1 cellular context compared by ENCODE assay signal in the genomic region with DNA sequence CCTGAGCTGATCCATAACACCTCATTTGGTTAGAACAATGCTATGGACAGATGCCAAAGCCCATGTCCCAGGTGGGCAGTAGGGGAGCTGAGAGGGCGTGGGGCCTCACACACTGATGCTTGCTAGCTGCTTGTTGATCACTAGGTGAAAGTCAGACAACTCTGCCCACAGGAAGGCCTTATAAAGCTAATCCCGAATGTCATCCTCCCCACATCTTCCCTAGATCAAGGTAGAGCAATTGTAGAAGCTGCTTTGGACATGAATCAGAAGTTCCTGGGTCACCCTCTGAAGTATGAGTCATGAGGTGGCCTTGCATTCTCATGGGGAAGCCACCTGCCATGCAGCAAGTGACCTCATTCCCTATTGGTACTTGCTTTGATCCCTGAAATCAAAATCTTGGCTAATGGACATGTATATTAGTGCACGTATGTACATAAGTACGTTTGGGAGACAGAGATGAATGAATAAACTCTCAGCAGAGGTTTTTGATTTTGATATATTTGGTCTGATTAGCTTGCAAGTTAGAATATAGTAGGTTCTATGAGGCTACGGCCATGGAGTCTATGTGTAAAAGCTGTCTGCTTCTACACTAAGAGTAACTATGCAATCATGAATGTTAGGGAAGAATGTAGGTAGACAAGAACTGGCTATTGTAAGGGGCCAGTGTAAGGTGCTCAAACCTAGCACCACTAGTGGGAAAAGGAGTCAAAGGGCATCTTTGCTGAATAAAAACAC.
A peak's percentile ranks its signal among the peaks of the same experiment; 100 is the strongest.
TF ChIP-seq lines count a peak whose summit lies in the region.

No MANE protein-coding gene starts in this region.

TF ChIP-seq in HepG2, 621 proteins besides CTCF, POLR2A, EP300 and RAD21 (continued from another document and continues in another):
- TF ChIP-seq ZBTB34 (CRISPR knock-in tag; IDR thresholded peaks at IDR 0.05) (no peak), ZNF333 (CRISPR knock-in tag; IDR thresholded peaks at IDR 0.05; ENCODE audit: borderline replicate concordance) (no peak), FOXK1 (CRISPR knock-in tag; IDR thresholded peaks at IDR 0.05; ENCODE audit: borderline replicate concordance, low read depth) (no peak), ZNF775 (CRISPR knock-in tag; IDR thresholded peaks at IDR 0.05; ENCODE audit: borderline replicate concordance) (no peak), ZBTB26 (CRISPR knock-in tag; IDR thresholded peaks at IDR 0.05; ENCODE audit: borderline replicate concordance) (no peak), MIXL1 (CRISPR knock-in tag; IDR thresholded peaks at IDR 0.05) (0 out of 2 replicates have a peak, but pooled peaks have one; percentile 35), HNF1B (CRISPR knock-in tag; IDR thresholded peaks at IDR 0.05) (peak; percentile 62; the same call in 1 of the 2 replicates), ZNF761 (CRISPR knock-in tag; conservative IDR thresholded peaks at IDR 0.05) (no peak), CREM (IDR thresholded peaks at IDR 0.05) (peak; percentile 25; the same call in 1 of the 2 replicates), CREM (CRISPR knock-in tag; IDR thresholded peaks at IDR 0.05) (no peak), HNRNPK (IDR thresholded peaks at IDR 0.05; ENCODE audit: low read depth, low read length, poor library complexity, severe bottlenecking) (no peak), SALL1 (CRISPR knock-in tag; IDR thresholded peaks at IDR 0.05) (peak; percentile 46; the same call in 1 of the 2 replicates), THAP7 (CRISPR knock-in tag; IDR thresholded peaks at IDR 0.05) (no peak), ZNF660 (CRISPR knock-in tag; IDR thresholded peaks at IDR 0.05; ENCODE audit: borderline replicate concordance, low read depth) (no peak), NKX3-1 (CRISPR knock-in tag; IDR thresholded peaks at IDR 0.05) (no peak), SRSF4 (IDR thresholded peaks at IDR 0.05; ENCODE audit: low read depth, low read length, poor library complexity, severe bottlenecking) (no peak), ZNF20 (CRISPR knock-in tag; IDR thresholded peaks at IDR 0.05) (no peak), ZBTB46 (CRISPR knock-in tag; IDR thresholded peaks at IDR 0.05; ENCODE audit: borderline replicate concordance) (no peak), ZBTB43 (CRISPR knock-in tag; conservative IDR thresholded peaks at IDR 0.05) (0 out of 2 replicates have a peak, but pooled peaks have one; percentile 27), HDAC6 (IDR thresholded peaks at IDR 0.05; ENCODE audit: low read depth, low read length) (no peak), ATF1 (CRISPR knock-in tag; IDR thresholded peaks at IDR 0.05) (no peak), ZNF850 (CRISPR knock-in tag; conservative IDR thresholded peaks at IDR 0.05) (no peak), ZNF720 (CRISPR knock-in tag; IDR thresholded peaks at IDR 0.05) (no peak), ZNF101 (CRISPR knock-in tag; IDR thresholded peaks at IDR 0.05; ENCODE audit: borderline replicate concordance, low read depth) (no peak), ELF4 (CRISPR knock-in tag; IDR thresholded peaks at IDR 0.05; ENCODE audit: borderline replicate concordance) (no peak), HMGXB3 (CRISPR knock-in tag; IDR thresholded peaks at IDR 0.05; ENCODE audit: borderline replicate concordance) (no peak), ZNF12 (CRISPR knock-in tag; IDR thresholded peaks at IDR 0.05) (peak; percentile 40; the same call in 1 of the 2 replicates)
- TF ChIP-seq, protein P1, sequence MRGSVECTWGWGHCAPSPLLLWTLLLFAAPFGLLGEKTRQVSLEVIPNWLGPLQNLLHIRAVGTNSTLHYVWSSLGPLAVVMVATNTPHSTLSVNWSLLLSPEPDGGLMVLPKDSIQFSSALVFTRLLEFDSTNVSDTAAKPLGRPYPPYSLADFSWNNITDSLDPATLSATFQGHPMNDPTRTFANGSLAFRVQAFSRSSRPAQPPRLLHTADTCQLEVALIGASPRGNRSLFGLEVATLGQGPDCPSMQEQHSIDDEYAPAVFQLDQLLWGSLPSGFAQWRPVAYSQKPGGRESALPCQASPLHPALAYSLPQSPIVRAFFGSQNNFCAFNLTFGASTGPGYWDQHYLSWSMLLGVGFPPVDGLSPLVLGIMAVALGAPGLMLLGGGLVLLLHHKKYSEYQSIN (CRISPR knock-in tag; IDR thresholded peaks at IDR 0.05; ENCODE audit: borderline replicate concordance), result no peak
